Comparison of ENCODE assay signal across 1 cellular context in the genomic region with DNA sequence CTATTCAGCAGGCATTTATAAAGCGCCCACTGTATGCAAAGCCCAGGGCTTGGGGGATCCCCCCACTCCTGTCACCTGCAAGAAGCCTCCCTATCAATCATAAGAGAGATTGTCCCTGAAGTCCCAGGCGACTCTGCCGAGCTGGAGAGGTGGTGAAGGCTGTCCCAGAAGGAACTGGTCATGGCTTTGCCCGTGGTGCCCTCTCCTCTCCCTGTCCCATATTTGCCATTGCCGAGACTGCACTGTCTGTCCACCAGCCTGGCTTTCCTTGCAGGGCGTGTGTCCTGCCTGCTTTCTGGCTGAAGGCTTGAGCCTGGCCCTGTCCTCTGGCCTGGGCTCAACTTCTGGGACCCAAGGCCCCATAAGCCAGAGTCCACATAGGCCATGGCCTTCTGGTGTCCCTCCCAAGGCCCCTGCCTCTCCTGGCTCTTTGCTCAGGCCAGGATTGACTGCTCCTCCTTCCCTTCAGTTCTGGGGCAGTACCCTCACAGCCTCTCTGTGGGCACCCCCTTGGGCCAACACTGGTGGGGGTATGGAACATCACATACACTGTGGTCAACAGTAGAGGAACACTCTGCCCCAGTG.
TF ChIP-seq lines count a peak whose summit lies in the region.

No MANE protein-coding gene starts in this region.

TF ChIP-seq in SK-N-SH, 30 proteins besides CTCF, POLR2A, EP300 and RAD21 (continued from another document):
- TF ChIP-seq GATA2 (CRISPR knock-in tag; IDR thresholded peaks at IDR 0.05) (no peak), FOXM1 (IDR thresholded peaks at IDR 0.05; ENCODE audit: low read depth) (no peak)
